ENCODE assay signal across 10 cellular contexts in the genomic region with DNA sequence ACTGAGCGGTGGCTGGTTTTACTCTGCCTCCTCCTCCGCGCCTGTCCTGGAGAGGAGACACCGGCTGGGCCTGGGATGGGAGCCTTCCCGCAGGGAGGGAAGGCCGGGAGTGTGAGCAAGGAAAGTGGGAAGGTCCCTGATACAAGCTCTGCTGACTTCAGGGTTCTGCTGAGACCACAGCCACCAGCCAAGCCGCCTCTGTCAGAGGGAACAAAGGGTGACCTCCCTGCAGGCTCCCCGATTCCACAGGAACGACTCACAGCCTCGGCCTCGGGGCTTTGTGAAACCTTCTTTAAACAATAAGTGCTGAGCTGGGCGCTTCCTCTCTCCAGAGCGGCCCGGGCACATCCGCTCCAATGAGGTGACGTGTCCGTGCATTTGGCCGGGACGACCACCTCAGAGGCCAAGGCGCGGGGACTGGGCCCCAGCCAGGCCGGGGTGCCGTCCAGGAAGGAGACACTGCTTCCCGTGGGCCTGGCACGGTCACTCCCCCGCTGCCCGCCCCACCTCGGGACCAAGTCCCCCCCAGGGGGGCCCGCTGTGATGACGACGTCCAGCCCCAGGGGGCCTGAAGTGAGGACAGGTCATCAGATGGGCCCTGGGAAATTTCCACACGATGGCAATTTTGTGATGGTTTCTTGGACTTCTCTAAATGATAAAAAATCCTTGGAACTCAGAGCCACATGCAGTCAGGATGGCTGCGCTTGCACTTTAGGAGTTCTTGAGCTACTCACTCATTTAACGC. TPM values are rescaled to one million over a fixed set of nuclear protein-coding genes. Genes with fewer than 3 reads are reported as not detected.
DNase-seq lines count a peak whose midpoint lies in the region; ATAC-seq and TF ChIP-seq lines count a peak whose summit lies in the region.
"Had no signal": no experiment of that assay in that cellular context is flagged by ENCODE, and none has a peak within 500 bp of the region (broad histone marks: within the 10 kb centered on the region; RNA-seq: fewer than 3 reads in every experiment).

No MANE protein-coding gene starts in this region.

- H3K27me3 ChIP-seq in gastroesophageal sphincter, result no peaks in the 10 kb centered on the region
- no peaks in the 10 kb centered on the region for H3K27me3 ChIP-seq in osteoblast (ENCODE audit: insufficient read depth, low read length)
- H3K27me3 ChIP-seq: BE2C had no signal

- H2AFZ ChIP-seq in osteoblast (ENCODE audit: low read length), result peak overlapping the region; percentile 72

- H4K20me1 ChIP-seq in osteoblast (ENCODE audit: insufficient read depth, low read length), result no peaks in the 10 kb centered on the region

- peaks cover 0 to 28% (median 8%) of the 10 kb centered on the region in 3 donors for H3K4me1 ChIP-seq in gastroesophageal sphincter
- H3K4me1 ChIP-seq in osteoblast (ENCODE audit: insufficient read depth, low read length), result peaks cover 16% of the 10 kb centered on the region

- ATAC-seq in gastroesophageal sphincter (peak; percentile 54), GM21423 (IDR thresholded peaks at IDR 0.05; ENCODE audit: unreplicated experiment) (no peak)
- ATAC-seq in activated T-cell treated with anti-CD3 and anti-CD28 coated beads, Interleukin-2, amount 50 U/mL, for 4 hours, result no peak

- no peak for TF ChIP-seq EP300 in gastroesophageal sphincter (IDR thresholded peaks at IDR 0.05)

- H3K4me1 Mint-ChIP-seq in activated T-cell treated with anti-CD3 and anti-CD28 coated beads, Interleukin-2, amount 50 U/mL, for 4 hours (ENCODE audit: low read depth), result peaks cover 10% of the 10 kb centered on the region

- H3K79me2 ChIP-seq in osteoblast (ENCODE audit: insufficient read depth, low read length), result no peaks in the 10 kb centered on the region

- WGBS in gastroesophageal sphincter (ENCODE audit: low coverage in 1 of 2), 2 donors, result 67 to 85% methylated on average over 3 of the region's 34 CpGs

- no peaks in the 10 kb centered on the region for H3K36me3 Mint-ChIP-seq in activated T-cell treated with anti-CD3 and anti-CD28 coated beads, Interleukin-2, amount 50 U/mL, for 4 hours (ENCODE audit: insufficient read depth)

- no peaks in the 10 kb centered on the region for H3K27me3 Mint-ChIP-seq in activated T-cell treated with anti-CD3 and anti-CD28 coated beads, Interleukin-2, amount 50 U/mL, for 4 hours (ENCODE audit: low read depth)
- H3K27me3 Mint-ChIP-seq: stimulated activated naive CD8-positive, alpha-beta T cell treated with anti-CD3 and anti-CD28 coated beads, Interleukin-15, Interleukin-2, amounts not matched to agents 100 ng/mL and 50 ng/mL, for 24 hours had no signal

- H3K9me3 ChIP-seq in gastroesophageal sphincter, result no peaks in the 10 kb centered on the region
- no peaks in the 10 kb centered on the region for H3K9me3 ChIP-seq in osteoblast (ENCODE audit: low read depth, low read length)
- H3K9me3 ChIP-seq: BE2C had no signal

- no peak overlapping the region for H3K4me3 Mint-ChIP-seq in activated T-cell treated with anti-CD3 and anti-CD28 coated beads, Interleukin-2, amount 50 U/mL, for 4 hours
- H3K4me3 Mint-ChIP-seq: stimulated activated naive CD8-positive, alpha-beta T cell treated with anti-CD3 and anti-CD28 coated beads, Interleukin-15, Interleukin-2, amounts not matched to agents 100 ng/mL and 50 ng/mL, for 24 hours had no signal

- H3K27ac ChIP-seq in gastroesophageal sphincter (peak overlapping the region in 3 of 4 donors; percentile 41 to 56 (median 49)), osteoblast (ENCODE audit: low read depth, low read length) (peak overlapping the region; percentile 69)

- DNase-seq in AG09319 (ENCODE audit: extremely low read depth, low read depth) (peak; percentile 55), T1000 (lab: John Stamatoyannopoulos, UW) (peak; percentile 75), osteoblast (ENCODE audit: insufficient read length, low spot score, missing footprints) (peak; percentile 93), SW480 (ENCODE audit: low spot score) (no peak)
- DNase-seq in activated T-cell treated with anti-CD3 and anti-CD28 coated beads, Interleukin-2, amount 50 U/mL, for 4 hours, result no peak
- DNase-seq in activated CD4-positive, alpha-beta T cell treated with anti-CD3 and anti-CD28 coated beads for 48 hours, result no peak
- DNase-seq: BE2C had no signal

- peak overlapping the region; percentile 49 for H3K4me2 ChIP-seq in osteoblast (ENCODE audit: insufficient read depth, low read length)

- peaks cover 3% of the 10 kb centered on the region for H3K9me3 Mint-ChIP-seq in activated T-cell treated with anti-CD3 and anti-CD28 coated beads, Interleukin-2, amount 50 U/mL, for 4 hours

- H3K36me3 ChIP-seq in gastroesophageal sphincter (no peaks in the 10 kb centered on the region), osteoblast (ENCODE audit: insufficient read depth, low read length) (no peaks in the 10 kb centered on the region)
- H3K36me3 ChIP-seq: BE2C had no signal

- no peak for TF ChIP-seq POLR2A in gastroesophageal sphincter (IDR thresholded peaks at IDR 0.05)

- H3K4me3 ChIP-seq in gastroesophageal sphincter (no peak overlapping the region), osteoblast (ENCODE audit: insufficient read depth, low read length) (no peak overlapping the region)

- no peak for TF ChIP-seq CTCF in AG09319 (IDR thresholded peaks at IDR 0.05; ENCODE audit: low read depth, low read length)
- TF ChIP-seq CTCF in gastroesophageal sphincter (IDR thresholded peaks at IDR 0.05), result no peak
- TF ChIP-seq CTCF in osteoblast (IDR thresholded peaks at IDR 0.05; ENCODE audit: extremely low read depth, low read depth, low read length), result no peak

RNA-seq across cellular contexts. Expression of a gene that starts 11.8 kb away (rescaled TPM):
- total RNA-seq in gastroesophageal sphincter, result not detected
- under 0.01 TPM in 1 of 2 replicates, not detected in the other for total RNA-seq in osteoblast
- total RNA-seq in activated T-cell treated with anti-CD3 and anti-CD28 coated beads, Interleukin-2, amount 50 U/mL, for 4 hours, result not detected

Comparison
In these comparisons a context has a peak if more than half of its experiments do, and no peak if none do; other contexts are left out.
1. DNase-seq: peak in AG09319 (single experiment), T1000 (single experiment) and osteoblast (single experiment); none in activated T-cell treated with anti-CD3 and anti-CD28 coated beads, Interleukin-2, amount 50 U/mL, for 4 hours (single experiment), activated CD4-positive, alpha-beta T cell treated with anti-CD3 and anti-CD28 coated beads for 48 hours (single experiment) and SW480 (single experiment).